In the genomic region with DNA sequence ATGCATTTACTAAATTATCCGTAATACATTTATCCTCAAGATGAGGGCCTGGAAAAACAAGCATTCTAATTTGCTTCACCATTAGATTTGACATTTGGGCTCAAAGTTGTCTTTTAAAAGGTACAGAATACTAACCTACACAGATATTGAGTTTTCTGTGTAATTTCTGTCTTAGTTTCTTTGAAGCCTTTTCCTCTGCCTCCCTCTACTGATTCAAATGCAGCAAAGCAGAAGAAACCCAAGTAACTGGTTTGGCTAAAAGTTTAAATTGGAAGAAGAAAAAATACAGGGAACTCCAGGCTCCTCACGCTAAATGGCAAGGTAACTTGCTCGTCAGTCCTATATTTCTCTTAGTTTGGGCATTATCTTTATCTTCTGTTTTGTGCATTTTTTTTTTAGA, we compare ENCODE assay signal across 13 cellular contexts. TPM values are rescaled to one million over a fixed set of nuclear protein-coding genes. Genes with fewer than 3 reads are reported as not detected.
DNase-seq lines count a peak whose midpoint lies in the region; ATAC-seq and TF ChIP-seq lines count a peak whose summit lies in the region.
"Had no signal": no experiment of that assay in that cellular context is flagged by ENCODE, and none has a peak within 500 bp of the region (broad histone marks: within the 10 kb centered on the region; RNA-seq: fewer than 3 reads in every experiment).

No MANE protein-coding gene starts in this region.

- H3K9ac ChIP-seq in PC-3 (ENCODE audit: low read length), result no peak overlapping the region

- CTCF ChIA-PET in PC-3 (lab: Charles Lee), result no interaction called here
- CTCF ChIA-PET in naive thymus-derived CD4-positive, alpha-beta T cell (lab: Charles Lee), result no interaction called here

- H2AFZ ChIP-seq in PC-3 (ENCODE audit: low read length), result no peak overlapping the region

- H3K79me2 ChIP-seq in PC-3 (ENCODE audit: low read length), result no peaks in the 10 kb centered on the region

- H3K27ac ChIP-seq in cardiac muscle cell (no peak overlapping the region), PC-3 (ENCODE audit: low read length) (no peak overlapping the region)
- no peak overlapping the region for H3K27ac ChIP-seq in naive thymus-derived CD4-positive, alpha-beta T cell (ENCODE audit: low read depth, low read length)
- H3K27ac ChIP-seq: pancreas had no signal

- H3K27me3 Mint-ChIP-seq in type B pancreatic cell, result peaks cover 15% of the 10 kb centered on the region
- H3K27me3 Mint-ChIP-seq in naive thymus-derived CD4-positive, alpha-beta T cell, result peaks cover 0 to 14% (median 9%) of the 10 kb centered on the region in 5 donors

- no peaks in the 10 kb centered on the region for H3K9me3 ChIP-seq in cardiac muscle cell (ENCODE audit: low read depth)
- H3K9me3 ChIP-seq in PC-3 (ENCODE audit: low read length), result no peaks in the 10 kb centered on the region
- no peaks in the 10 kb centered on the region for H3K9me3 ChIP-seq in naive thymus-derived CD4-positive, alpha-beta T cell (ENCODE audit: control insufficient read depth in 2 of 3, low read length in 3 of 3)
- H3K9me3 ChIP-seq: pancreas had no signal

- POLR2A ChIA-PET in PC-3 (lab: Charles Lee; ENCODE audit: unreplicated experiment), result no interaction called here
- POLR2A ChIA-PET in naive thymus-derived CD4-positive, alpha-beta T cell (lab: Charles Lee), result no interaction called here

- H3K4me3 Mint-ChIP-seq in type B pancreatic cell, result no peak overlapping the region
- H3K4me3 Mint-ChIP-seq in naive thymus-derived CD4-positive, alpha-beta T cell, result no peak overlapping the region
- H3K4me3 Mint-ChIP-seq: activated T-helper 17 cell treated with anti-CD3 and anti-CD28 coated beads, Interleukin-2, amount 50 U/mL, for 72 hours had no signal

- H3K4me1 ChIP-seq in cardiac muscle cell (ENCODE audit: low read depth), result peaks cover 13% of the 10 kb centered on the region
- no peaks in the 10 kb centered on the region for H3K4me1 ChIP-seq in PC-3 (ENCODE audit: insufficient read depth, low read length)
- H3K4me1 ChIP-seq in naive thymus-derived CD4-positive, alpha-beta T cell (ENCODE audit: control insufficient read depth in 2 of 2, insufficient read depth in 2 of 2, low read length in 2 of 2), result no peaks in the 10 kb centered on the region
- H3K4me1 ChIP-seq: pancreas had no signal

- H3K36me3 Mint-ChIP-seq in type B pancreatic cell, result no peaks in the 10 kb centered on the region
- H3K36me3 Mint-ChIP-seq in naive thymus-derived CD4-positive, alpha-beta T cell, result no peaks in the 10 kb centered on the region

- 0 out of 2 replicates have a peak, but pooled peaks have one; percentile 37 for ATAC-seq in PC-3
- ATAC-seq in naive thymus-derived CD4-positive, alpha-beta T cell, result no peak
- ATAC-seq: activated T-helper 17 cell treated with anti-CD3 and anti-CD28 coated beads, Interleukin-2, amount 50 U/mL, for 72 hours; stimulated activated naive CD8-positive, alpha-beta T cell treated with anti-CD3 and anti-CD28 coated beads, Interleukin-15, Interleukin-2, amounts not matched to agents 100 U/mL and 50 U/mL, for 24 hours had no signal

- H3K27me3 ChIP-seq in cardiac muscle cell (no peaks in the 10 kb centered on the region), PC-3 (ENCODE audit: low read length) (peaks cover 41% of the 10 kb centered on the region)
- no peaks in the 10 kb centered on the region for H3K27me3 ChIP-seq in naive thymus-derived CD4-positive, alpha-beta T cell (ENCODE audit: control insufficient read depth in 2 of 2, insufficient read depth in 2 of 2, low read length in 2 of 2)
- H3K27me3 ChIP-seq: pancreas had no signal

- no peaks in the 10 kb centered on the region for H3F3A ChIP-seq in PC-3 (ENCODE audit: low read length, unreplicated experiment)

- no peaks in the 10 kb centered on the region for H3K9me2 ChIP-seq in PC-3 (replicated peaks; ENCODE audit: low read length)

- H3K4me3 ChIP-seq in cardiac muscle cell (no peak overlapping the region), PC-3 (ENCODE audit: low read length) (no peak overlapping the region), fibroblast of the aortic adventitia (ENCODE audit: low read depth, low read length) (no peak overlapping the region)
- no peak overlapping the region for H3K4me3 ChIP-seq in naive thymus-derived CD4-positive, alpha-beta T cell (ENCODE audit: low read length)
- H3K4me3 ChIP-seq: pancreas had no signal

- H4K20me1 ChIP-seq in PC-3 (ENCODE audit: low read length), result no peaks in the 10 kb centered on the region

- BruUV-seq in PC-3 (replicated peaks; lab: Mats Ljungman, UMichigan), result no TSS peak

- H3K4me1 Mint-ChIP-seq in type B pancreatic cell (ENCODE audit: unreplicated experiment), result peaks cover 5% of the 10 kb centered on the region
- no peaks in the 10 kb centered on the region for H3K4me1 Mint-ChIP-seq in naive thymus-derived CD4-positive, alpha-beta T cell
- H3K4me1 Mint-ChIP-seq: activated T-helper 17 cell treated with anti-CD3 and anti-CD28 coated beads, Interleukin-2, amount 50 U/mL, for 72 hours had no signal

- H3K9me3 Mint-ChIP-seq in type B pancreatic cell, result no peaks in the 10 kb centered on the region
- H3K9me3 Mint-ChIP-seq in naive thymus-derived CD4-positive, alpha-beta T cell, result peaks cover 0 to 1% (median 0%) of the 10 kb centered on the region in 11 donors
- H3K9me3 Mint-ChIP-seq: activated T-helper 17 cell treated with anti-CD3 and anti-CD28 coated beads, Interleukin-2, amount 50 U/mL, for 72 hours had no signal

- intact Hi-C loops in cardiac septum (cut with DNase I), result loop anchor here (5.0 kb wide), 1 partner anchor 1296 kb away; no protein-coding TSS in a partner anchor
- intact Hi-C loops in PC-3 (cut with micrococcal nuclease), result no loop called here
- intact Hi-C loops in naive thymus-derived CD4-positive, alpha-beta T cell (cut with micrococcal nuclease), result no loop called here

- H3K36me3 ChIP-seq in cardiac muscle cell (no peaks in the 10 kb centered on the region), PC-3 (ENCODE audit: low read depth, low read length) (no peaks in the 10 kb centered on the region)
- no peaks in the 10 kb centered on the region for H3K36me3 ChIP-seq in naive thymus-derived CD4-positive, alpha-beta T cell (ENCODE audit: control insufficient read depth in 2 of 3, insufficient read depth in 3 of 3, low read length in 3 of 3)
- H3K36me3 ChIP-seq: pancreas had no signal

- peak; percentile 32 for TF ChIP-seq CTCF in cardiac muscle cell (IDR thresholded peaks at IDR 0.05; ENCODE audit: low read depth, low read length)
- TF ChIP-seq CTCF in PC-3 (conservative IDR thresholded peaks at IDR 0.05; ENCODE audit: low read depth, low read length), result peak; percentile 74
- TF ChIP-seq CTCF in fibroblast of the aortic adventitia (IDR thresholded peaks at IDR 0.05; ENCODE audit: insufficient read depth, low read length), result peak; percentile 37
- peak; percentile 73 for TF ChIP-seq CTCF in type B pancreatic cell (conservative IDR thresholded peaks at IDR 0.05)

- no peak overlapping the region for H3K27ac Mint-ChIP-seq in type B pancreatic cell
- H3K27ac Mint-ChIP-seq in naive thymus-derived CD4-positive, alpha-beta T cell, result no peak overlapping the region
- H3K27ac Mint-ChIP-seq: activated T-helper 17 cell treated with anti-CD3 and anti-CD28 coated beads, Interleukin-2, amount 50 U/mL, for 72 hours had no signal

- DNase-seq in cardiac muscle cell (ENCODE audit: low read depth in 1 of 2, low spot score in 1 of 2) (peak; percentile 27 to 29), cardiac septum (ENCODE audit: low spot score) (no peak), PC-3 (peak; percentile 45), fibroblast of the aortic adventitia (ENCODE audit: low read depth) (peak; percentile 18), type B pancreatic cell (ENCODE audit: extremely low spot score, unreplicated experiment) (no peak), GM19238 (ENCODE audit: insufficient read length, low spot score) (no peak)
- DNase-seq in stimulated activated CD4-positive, alpha-beta T cell treated with anti-CD3 and anti-CD28 coated beads, Interleukin-12 subunit alpha, Interleukin-12 subunit beta, amount 100 ng/mL, for 4 hours, result no peak
- DNase-seq in naive thymus-derived CD4-positive, alpha-beta T cell, result no peak
- DNase-seq: glutamatergic neuron; pancreas; stimulated activated naive CD8-positive, alpha-beta T cell treated with anti-CD3 and anti-CD28 coated beads, Interleukin-15, Interleukin-2, amounts not matched to agents 100 U/mL and 50 U/mL, for 24 hours had no signal

- H3K4me2 ChIP-seq in PC-3 (ENCODE audit: low read length), result no peak overlapping the region

RNA-seq across cellular contexts. Expression of a gene that starts 53.3 kb away (rescaled TPM):
- total RNA-seq in cardiac muscle cell (0.04 and 0.06 TPM in 2 replicates), cardiac septum (not detected), PC-3 (2014; rRNA removed) (0.06 TPM in 1 of 2 replicates, not detected in the other), fibroblast of the aortic adventitia (ENCODE audit: low replicate concordance) (not detected in 2 replicates), type B pancreatic cell (ENCODE audit: low replicate concordance) (0.36 and 2.2 TPM in 2 replicates)
- polyA plus RNA-seq in cardiac muscle cell, result 0.69 TPM in 1 of 2 replicates, not detected in the other
- total RNA-seq in naive thymus-derived CD4-positive, alpha-beta T cell, result not detected
- polyA plus RNA-seq in naive thymus-derived CD4-positive, alpha-beta T cell, result not detected
- total RNA-seq: activated T-helper 17 cell treated with anti-CD3 and anti-CD28 coated beads, Interleukin-2, amount 50 U/mL, for 72 hours; Daoy had no signal

Comparison
In these comparisons a context has a peak if more than half of its experiments do, and no peak if none do; other contexts are left out.
1. DNase-seq: peak in cardiac muscle cell (2 of 2), PC-3 (single experiment) and fibroblast of the aortic adventitia (single experiment); none in cardiac septum (single experiment), type B pancreatic cell (single experiment), GM19238 (single experiment), stimulated activated CD4-positive, alpha-beta T cell treated with anti-CD3 and anti-CD28 coated beads, Interleukin-12 subunit alpha, Interleukin-12 subunit beta, amount 100 ng/mL, for 4 hours (single experiment) and naive thymus-derived CD4-positive, alpha-beta T cell (0 of 9).
2. Peak in every context shown above with its lines, with median percentiles within 50 percentile points of each other: CTCF ChIP-seq.